11 cellular contexts compared by ENCODE assay signal in genomic region chr15:77836116-77836798, GRCh38.
DNase-seq lines count a peak whose midpoint lies in the region; ATAC-seq and TF ChIP-seq lines count a peak whose summit lies in the region.
"Had no signal": no experiment of that assay in that cellular context is flagged by ENCODE, and none has a peak within 500 bp of the region (broad histone marks: within the 10 kb centered on the region; RNA-seq: fewer than 3 reads in every experiment).

No MANE protein-coding gene starts in this region.

- no peak overlapping the region for H3K9ac ChIP-seq in adipocyte (ENCODE audit: low read length)

- H3K4me2 ChIP-seq in GM23338: no peak overlapping the region

- DNase-seq in NCI-H2227 (lab: John Stamatoyannopoulos, UW; ENCODE audit: unreplicated experiment) (peak; percentile 22), NCI-H2227 treated with DMSO at 0.1 percent for 48 hours (lab: John Stamatoyannopoulos, UW) (no peak), GM23338 (ENCODE audit: low spot score) (peak; percentile 64), adipocyte (ENCODE audit: low read depth) (peak; percentile 28), left kidney (ENCODE audit: low read depth, low spot score) (peak; percentile 83)
- DNase-seq in activated CD4-positive, alpha-beta T cell treated with anti-CD3 and anti-CD28 coated beads for 36 hours: no peak
- DNase-seq: effector memory CD4-positive, alpha-beta T cell; stimulated activated naive CD8-positive, alpha-beta T cell treated with anti-CD3 and anti-CD28 coated beads, Interleukin-15, amount 100 ng/mL, for 72 hours had no signal

- peak overlapping the region; percentile 78 for H2AFZ ChIP-seq in GM23338

- H3K36me3 ChIP-seq in GM23338 (ENCODE audit: insufficient read depth) (no peaks in the 10 kb centered on the region), adipocyte (ENCODE audit: control insufficient read depth, insufficient read depth, low read length, severe bottlenecking) (no peaks in the 10 kb centered on the region)

- H3K36me3 Mint-ChIP-seq in GM23338 (ENCODE audit: low read depth): no peaks in the 10 kb centered on the region
- no peaks in the 10 kb centered on the region for H3K36me3 Mint-ChIP-seq in activated CD4-positive, alpha-beta T cell treated with anti-CD3 and anti-CD28 coated beads for 36 hours (ENCODE audit: low read depth)

- no peak overlapping the region for H3K27ac ChIP-seq in GM23338 (ENCODE audit: low read depth)
- H3K27ac ChIP-seq: VCaP had no signal

- CTCF ChIA-PET in activated CD4-positive, alpha-beta T cell treated with anti-CD3 and anti-CD28 coated beads for 36 hours (lab: Charles Lee): no interaction called here

- POLR2A ChIA-PET in activated CD4-positive, alpha-beta T cell treated with anti-CD3 and anti-CD28 coated beads for 36 hours (lab: Charles Lee): no interaction called here

- H3K4me3 Mint-ChIP-seq in GM23338: no peak overlapping the region
- H3K4me3 Mint-ChIP-seq in activated CD4-positive, alpha-beta T cell treated with anti-CD3 and anti-CD28 coated beads for 36 hours: no peak overlapping the region
- H3K4me3 Mint-ChIP-seq: stimulated activated naive CD8-positive, alpha-beta T cell treated with anti-CD3 and anti-CD28 coated beads, Interleukin-15, amount 100 ng/mL, for 72 hours had no signal

- H3K4me1 ChIP-seq in GM23338 (ENCODE audit: insufficient read depth) (no peaks in the 10 kb centered on the region), adipocyte (ENCODE audit: control insufficient read depth, insufficient read depth, low read length) (peaks cover 3% of the 10 kb centered on the region)

- no peaks in the 10 kb centered on the region for H3K9me3 ChIP-seq in adipocyte (ENCODE audit: control insufficient read depth, low read length)

- H3K27me3 Mint-ChIP-seq in GM23338 (ENCODE audit: insufficient read depth, low read depth, poor library complexity): peaks cover 8% of the 10 kb centered on the region
- peaks cover 6% of the 10 kb centered on the region for H3K27me3 Mint-ChIP-seq in activated CD4-positive, alpha-beta T cell treated with anti-CD3 and anti-CD28 coated beads for 36 hours

- no peaks in the 10 kb centered on the region for H3F3A ChIP-seq in GM23338 (replicated peaks; ENCODE audit: low read depth)

- H3K9me3 Mint-ChIP-seq in GM23338: no peaks in the 10 kb centered on the region
- H3K9me3 Mint-ChIP-seq in activated CD4-positive, alpha-beta T cell treated with anti-CD3 and anti-CD28 coated beads for 36 hours (ENCODE audit: low read depth): no peaks in the 10 kb centered on the region
- H3K9me3 Mint-ChIP-seq: stimulated activated naive CD8-positive, alpha-beta T cell treated with anti-CD3 and anti-CD28 coated beads, Interleukin-15, amount 100 ng/mL, for 72 hours had no signal

- H3K79me2 ChIP-seq in GM23338 (replicated peaks; ENCODE audit: insufficient read depth): no peaks in the 10 kb centered on the region

- intact Hi-C loops in activated CD4-positive, alpha-beta T cell treated with anti-CD3 and anti-CD28 coated beads for 36 hours (cut with DNase I, micrococcal nuclease): no loop called here

- ATAC-seq in GM23338 (peak; percentile 83), GM18502 (IDR thresholded peaks at IDR 0.05; ENCODE audit: poor library complexity, unreplicated experiment) (no peak), GM19397 (IDR thresholded peaks at IDR 0.05; ENCODE audit: unreplicated experiment) (no peak)
- no peak for ATAC-seq in activated CD4-positive, alpha-beta T cell treated with anti-CD3 and anti-CD28 coated beads for 36 hours
- ATAC-seq: stimulated activated naive CD8-positive, alpha-beta T cell treated with anti-CD3 and anti-CD28 coated beads, Interleukin-15, amount 100 ng/mL, for 72 hours had no signal

- TF ChIP-seq CTCF in GM23338 (conservative IDR thresholded peaks at IDR 0.05; ENCODE audit: low read depth in 2 of 2): peak; percentile 35 to 43

- peaks cover 21% of the 10 kb centered on the region for H3K4me1 Mint-ChIP-seq in GM23338
- no peaks in the 10 kb centered on the region for H3K4me1 Mint-ChIP-seq in activated CD4-positive, alpha-beta T cell treated with anti-CD3 and anti-CD28 coated beads for 36 hours
- H3K4me1 Mint-ChIP-seq: stimulated activated naive CD8-positive, alpha-beta T cell treated with anti-CD3 and anti-CD28 coated beads, Interleukin-15, amount 100 ng/mL, for 72 hours had no signal

- no peak overlapping the region for H3K4me3 ChIP-seq in GM23338
- no peak overlapping the region for H3K4me3 ChIP-seq in adipocyte (ENCODE audit: low read length)

- H3K27me3 ChIP-seq in GM23338 (ENCODE audit: insufficient read depth): no peaks in the 10 kb centered on the region
- H3K27me3 ChIP-seq in adipocyte (replicated peaks; ENCODE audit: control insufficient read depth, insufficient read depth, low read length): peaks cover 89% of the 10 kb centered on the region

- H3K9me2 ChIP-seq in GM23338 (ENCODE audit: insufficient read depth): 0 out of 2 replicates have a peak, but pooled peaks cover 4% of the 10 kb centered on the region

- no peak overlapping the region for H3K27ac Mint-ChIP-seq in GM23338
- H3K27ac Mint-ChIP-seq in activated CD4-positive, alpha-beta T cell treated with anti-CD3 and anti-CD28 coated beads for 36 hours: no peak overlapping the region
- H3K27ac Mint-ChIP-seq: stimulated activated naive CD8-positive, alpha-beta T cell treated with anti-CD3 and anti-CD28 coated beads, Interleukin-15, amount 100 ng/mL, for 72 hours had no signal

- no peaks in the 10 kb centered on the region for H4K20me1 ChIP-seq in GM23338 (replicated peaks; ENCODE audit: insufficient read depth)

TF ChIP-seq in GM23338, 12 proteins besides CTCF, POLR2A, EP300 and RAD21:
- TF ChIP-seq CREB1 (CRISPR knock-in tag; IDR thresholded peaks at IDR 0.05; ENCODE audit: low read depth): no peak
- no peak for TF ChIP-seq POLR2AphosphoS5 (IDR thresholded peaks at IDR 0.05; ENCODE audit: low read depth)
- TF ChIP-seq EZH2phosphoT487 (IDR thresholded peaks at IDR 0.05; ENCODE audit: unreplicated experiment): no peak
- TF ChIP-seq EZH2 (IDR thresholded peaks at IDR 0.05; ENCODE audit: low read depth, unreplicated experiment): no peak
- no peak for TF ChIP-seq NANOG (IDR thresholded peaks at IDR 0.05; ENCODE audit: borderline replicate concordance)
- no peak for TF ChIP-seq JUNB (IDR thresholded peaks at IDR 0.05; ENCODE audit: unreplicated experiment)
- no peak for TF ChIP-seq REST (IDR thresholded peaks at IDR 0.05; ENCODE audit: unreplicated experiment)
- TF ChIP-seq ZNF114 (CRISPR knock-in tag; IDR thresholded peaks at IDR 0.05): no peak
- TF ChIP-seq ZNF331 (CRISPR knock-in tag; IDR thresholded peaks at IDR 0.05; ENCODE audit: low read depth): no peak
- no peak for TF ChIP-seq ETS1 (IDR thresholded peaks at IDR 0.05)
- no peak for TF ChIP-seq STAT1 (IDR thresholded peaks at IDR 0.05; ENCODE audit: unreplicated experiment)

Comparison
In these comparisons a context has a peak if more than half of its experiments do, and no peak if none do; other contexts are left out.
1. DNase-seq: peak in NCI-H2227 (single experiment), GM23338 (single experiment), adipocyte (single experiment) and left kidney (single experiment); none in NCI-H2227 treated with DMSO at 0.1 percent for 48 hours (single experiment) and activated CD4-positive, alpha-beta T cell treated with anti-CD3 and anti-CD28 coated beads for 36 hours (single experiment).